10 cellular contexts compared by ENCODE assay signal in the genomic region with DNA sequence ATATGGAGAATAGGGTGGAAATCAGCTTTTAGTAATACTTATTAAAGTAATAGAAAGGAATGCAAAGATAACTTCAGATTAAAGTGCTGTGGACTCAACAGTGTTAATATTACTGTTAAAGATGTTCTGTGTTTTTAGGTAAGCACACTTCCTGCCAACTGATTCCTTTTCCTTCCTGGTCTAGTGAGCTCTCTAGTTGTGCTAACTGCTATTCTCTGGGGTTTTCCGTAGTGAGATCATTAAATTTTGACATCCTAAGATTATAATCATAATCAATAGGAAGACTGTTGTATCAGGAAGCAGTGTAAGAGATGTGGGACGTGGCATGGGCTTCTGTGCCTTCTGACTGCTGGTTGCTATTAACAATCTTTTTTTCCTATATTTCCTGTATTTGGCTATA. TPM values are rescaled to one million over a fixed set of nuclear protein-coding genes. Genes with fewer than 3 reads are reported as not detected.
A peak's percentile ranks its signal among the peaks of the same experiment; 100 is the strongest.
DNase-seq lines count a peak whose midpoint lies in the region; ATAC-seq and TF ChIP-seq lines count a peak whose summit lies in the region.
"Had no signal": no experiment of that assay in that cellular context is flagged by ENCODE, and none has a peak within 500 bp of the region (broad histone marks: within the 10 kb centered on the region; RNA-seq: fewer than 3 reads in every experiment).

No MANE protein-coding gene starts in this region.

- H3K36me3 ChIP-seq in Caco-2 (ENCODE audit: control insufficient read depth, insufficient read depth, low read length) (no peaks in the 10 kb centered on the region), Loucy (ENCODE audit: insufficient read depth, low read length) (no peaks in the 10 kb centered on the region), upper lobe of right lung (no peaks in the 10 kb centered on the region)
- H3K36me3 ChIP-seq: esophagus muscularis mucosa had no signal

- no TSS peak for BruUV-seq in Caco-2 (replicated peaks; lab: Mats Ljungman, UMichigan)

- no peaks in the 10 kb centered on the region for H4K20me1 ChIP-seq in Loucy (ENCODE audit: insufficient read depth, low read length, poor library complexity, severe bottlenecking)

- H3K4me3 ChIP-seq in Caco-2 (ENCODE audit: low read depth, low read length) (no peak overlapping the region), Loucy (ENCODE audit: low read length, poor library complexity, severe bottlenecking) (peak overlapping the region; percentile 86), upper lobe of right lung (no peak overlapping the region)

- H3K4me1 ChIP-seq in Caco-2: peaks cover 4% of the 10 kb centered on the region; the same call in 1 of the 2 replicates
- H3K4me1 ChIP-seq in Loucy (ENCODE audit: insufficient read depth, low read length, poor library complexity, severe bottlenecking): peaks cover 75% of the 10 kb centered on the region
- H3K4me1 ChIP-seq in upper lobe of right lung: peaks cover 18% of the 10 kb centered on the region

- H3K27ac Mint-ChIP-seq in Caco-2 (ENCODE audit: unreplicated experiment): no peak overlapping the region
- peak overlapping the region in 2 of 5 experiments; percentile 43 to 73 for H3K27ac Mint-ChIP-seq in brain
- peak overlapping the region; percentile 24 to 94 (median 76) for H3K27ac Mint-ChIP-seq in naive thymus-derived CD8-positive, alpha-beta T cell

- H3K9me2 ChIP-seq in Loucy (replicated peaks; ENCODE audit: low read depth, low read length): no peaks in the 10 kb centered on the region

- peak overlapping the region; percentile 91 for H3K4me2 ChIP-seq in Loucy (ENCODE audit: low read depth, low read length, poor library complexity, severe bottlenecking)

- CTCF ChIA-PET in Caco-2 (lab: Charles Lee): no interaction called here

- H3K36me3 Mint-ChIP-seq in Caco-2 (ENCODE audit: insufficient read depth, unreplicated experiment): peaks cover 16% of the 10 kb centered on the region
- H3K36me3 Mint-ChIP-seq in brain: no peaks in the 10 kb centered on the region
- peaks cover 0 to 13% (median 5%) of the 10 kb centered on the region in 3 donors for H3K36me3 Mint-ChIP-seq in naive thymus-derived CD8-positive, alpha-beta T cell

- H3K9me3 Mint-ChIP-seq in Caco-2 (ENCODE audit: unreplicated experiment) (no peaks in the 10 kb centered on the region), brain (no peaks in the 10 kb centered on the region)
- H3K9me3 Mint-ChIP-seq in naive thymus-derived CD8-positive, alpha-beta T cell: no peaks in the 10 kb centered on the region

- H3K9me3 ChIP-seq in Caco-2: no peaks in the 10 kb centered on the region
- no peaks in the 10 kb centered on the region for H3K9me3 ChIP-seq in Loucy (ENCODE audit: insufficient read depth, low read depth, low read length)
- no peaks in the 10 kb centered on the region for H3K9me3 ChIP-seq in upper lobe of right lung
- H3K9me3 ChIP-seq: esophagus muscularis mucosa had no signal

- H3K9ac ChIP-seq in Loucy (ENCODE audit: low read depth, low read length, poor library complexity, severe bottlenecking): peak overlapping the region; percentile 90

- H3F3A ChIP-seq in Loucy (ENCODE audit: low read depth): peaks cover 13% of the 10 kb centered on the region; the same call in 1 of the 2 replicates

- ATAC-seq in naive thymus-derived CD8-positive, alpha-beta T cell: no peak
- ATAC-seq in GM18505 (IDR thresholded peaks at IDR 0.05; ENCODE audit: unreplicated experiment) (no peak), HG02588 (IDR thresholded peaks at IDR 0.05; ENCODE audit: unreplicated experiment) (no peak), upper lobe of right lung (no peak)

- H2AFZ ChIP-seq in Loucy (ENCODE audit: low read length): no peak overlapping the region

- POLR2A ChIA-PET in Caco-2 (lab: Charles Lee): no interaction called here
- POLR2A ChIA-PET in naive thymus-derived CD8-positive, alpha-beta T cell (lab: Charles Lee): no interaction called here

- H3K27me3 Mint-ChIP-seq in Caco-2 (ENCODE audit: insufficient read depth, unreplicated experiment): no peaks in the 10 kb centered on the region
- peaks cover 16% of the 10 kb centered on the region for H3K27me3 Mint-ChIP-seq in brain
- no peaks in the 10 kb centered on the region for H3K27me3 Mint-ChIP-seq in naive thymus-derived CD8-positive, alpha-beta T cell

- TF ChIP-seq POLR2A in GM18505 (IDR thresholded peaks at IDR 0.05; ENCODE audit: borderline replicate concordance, extremely low read depth, insufficient read depth, insufficient read length): no peak

- no peak overlapping the region for H3K27ac ChIP-seq in upper lobe of right lung

- H3K4me3 Mint-ChIP-seq in Caco-2 (ENCODE audit: unreplicated experiment) (peak overlapping the region; percentile 97), brain (peak overlapping the region; percentile 74 to 88 (median 85))
- H3K4me3 Mint-ChIP-seq in naive thymus-derived CD8-positive, alpha-beta T cell: peak overlapping the region; percentile 46 to 98 (median 86)

- no peak for TF ChIP-seq CTCF in Caco-2 (IDR thresholded peaks at IDR 0.05; ENCODE audit: insufficient read depth in 1 of 2, low read depth in 1 of 2, low read length in 1 of 2, severe bottlenecking in 1 of 2, unreplicated experiment in 1 of 2)
- no peak for TF ChIP-seq CTCF in Loucy (conservative IDR thresholded peaks at IDR 0.05; ENCODE audit: low read length)
- no peak for TF ChIP-seq CTCF in brain (conservative IDR thresholded peaks at IDR 0.05)
- no peak for TF ChIP-seq CTCF in upper lobe of right lung (IDR thresholded peaks at IDR 0.05)

- intact Hi-C loops in Caco-2 (cut with micrococcal nuclease; ENCODE audit: unreplicated experiment) (no loop called here), upper lobe of right lung (cut with DNase I) (no loop called here)

- peaks cover 13% of the 10 kb centered on the region for H3K4me1 Mint-ChIP-seq in Caco-2 (ENCODE audit: low read depth, unreplicated experiment)
- H3K4me1 Mint-ChIP-seq in brain: peaks cover 48% of the 10 kb centered on the region
- H3K4me1 Mint-ChIP-seq in naive thymus-derived CD8-positive, alpha-beta T cell: peaks cover 25 to 55% (median 47%) of the 10 kb centered on the region in 4 donors

- H3K79me2 ChIP-seq in Loucy (ENCODE audit: insufficient read depth, low read length): peaks cover 94% of the 10 kb centered on the region

- DNase-seq in Caco-2 (no peak), upper lobe of right lung (no peak)
- DNase-seq in naive thymus-derived CD8-positive, alpha-beta T cell: peak in 1 of 10 donors; percentile 7
- no peak for DNase-seq in stimulated activated CD4-positive, alpha-beta T cell treated with anti-CD3 and anti-CD28 coated beads, Interleukin-15, amount 100 ng/mL, for 24 hours
- DNase-seq: NCI-H2081 had no signal

- H3K27me3 ChIP-seq in Caco-2 (replicated peaks; ENCODE audit: control insufficient read depth, insufficient read depth, low read length): no peaks in the 10 kb centered on the region
- no peaks in the 10 kb centered on the region for H3K27me3 ChIP-seq in Loucy (ENCODE audit: insufficient read depth, low read length, poor library complexity, severe bottlenecking)
- no peaks in the 10 kb centered on the region for H3K27me3 ChIP-seq in upper lobe of right lung
- H3K27me3 ChIP-seq: esophagus muscularis mucosa had no signal

RNA-seq across cellular contexts. Expression of a gene that starts 1.2 kb away (rescaled TPM):
- total RNA-seq in Caco-2 (2022) (1.6 and 2.6 TPM in 2 replicates), upper lobe of right lung (1.8 TPM)
- polyA plus RNA-seq in brain (ENCODE audit: insufficient read depth, low read depth, low replicate concordance): 1.1 TPM
- total RNA-seq in naive thymus-derived CD8-positive, alpha-beta T cell: under 1 TPM; 0.42 to 0.96 TPM
- under 1 TPM; 0.24 to 0.71 (median 0.54) TPM for polyA plus RNA-seq in naive thymus-derived CD8-positive, alpha-beta T cell

RNA-seq across cellular contexts. Expression of a gene that starts 1.6 kb away (rescaled TPM):
- total RNA-seq in Caco-2 (2022) (11.8 and 13.5 TPM in 2 replicates), upper lobe of right lung (12.4 TPM)
- 16.3 TPM for polyA plus RNA-seq in brain (ENCODE audit: insufficient read depth, low read depth, low replicate concordance)
- 1 to 10 TPM; 9.4 to 9.5 TPM for total RNA-seq in naive thymus-derived CD8-positive, alpha-beta T cell
- 1 to 10 TPM; 5.1 to 8.4 (median 5.4) TPM for polyA plus RNA-seq in naive thymus-derived CD8-positive, alpha-beta T cell
